18 cellular contexts compared by ENCODE assay signal in the genomic region with DNA sequence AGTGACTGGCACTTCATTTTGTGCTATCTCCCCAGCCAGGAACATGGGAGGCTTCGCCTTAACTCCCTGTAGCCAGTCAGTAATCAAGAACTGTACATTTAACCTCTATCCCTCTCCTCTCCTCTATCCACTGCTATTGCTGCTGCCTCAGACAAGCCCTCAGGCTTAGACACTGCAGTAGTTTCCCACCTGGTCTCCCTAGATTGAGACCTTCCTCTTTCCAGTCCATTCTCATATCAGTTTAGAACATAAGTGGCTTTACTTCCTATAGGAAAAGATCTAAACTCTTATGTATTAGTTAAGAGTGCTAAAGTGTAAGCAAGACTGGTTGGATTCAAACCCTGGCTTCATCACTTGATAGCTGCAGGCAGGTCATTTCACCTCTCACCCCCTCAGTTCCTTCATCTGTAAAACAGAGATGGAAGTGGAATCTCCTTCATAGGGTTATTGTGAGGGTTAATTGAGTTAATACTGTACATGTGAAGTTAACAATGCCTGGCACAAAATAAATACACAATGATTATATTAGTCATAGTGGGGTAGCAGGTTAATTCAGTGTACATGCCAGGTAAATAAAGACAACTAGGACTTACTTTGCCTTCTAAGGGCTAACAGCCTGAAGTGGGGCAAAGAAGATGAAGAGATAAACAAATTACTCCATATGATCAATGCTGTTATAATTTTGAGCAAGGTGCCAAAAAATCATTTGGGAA.
A peak's percentile ranks its signal among the peaks of the same experiment; 100 is the strongest.
DNase-seq lines count a peak whose midpoint lies in the region; ATAC-seq, FAIRE-seq and TF ChIP-seq lines count a peak whose summit lies in the region.
"Had no signal": no experiment of that assay in that cellular context is flagged by ENCODE, and none has a peak within 500 bp of the region (broad histone marks: within the 10 kb centered on the region; RNA-seq: fewer than 3 reads in every experiment).

No MANE protein-coding gene starts in this region.

- H3K27me3 ChIP-seq in H9 (ENCODE audit: insufficient read depth, low read length) (no peaks in the 10 kb centered on the region), K562 (ENCODE audit: control insufficient read depth in 2 of 2, insufficient read depth in 2 of 2, low read length in 2 of 2) (no peaks in the 10 kb centered on the region)
- H3K27me3 ChIP-seq: BLaER1 treated with 17β-estradiol and CSF1 and Interleukin-3, amounts not matched to agents 10 nM and 100 nM had no signal

- no peak overlapping the region for H3K14ac ChIP-seq in H9 (ENCODE audit: insufficient read depth, low read length)

- intact Hi-C loops in K562 (cut with micrococcal nuclease) = no loop called here

- H3K9me3 ChIP-seq in H9 (ENCODE audit: control insufficient read depth, low read depth, low read length) (no peaks in the 10 kb centered on the region), SK-N-MC (ENCODE audit: low read depth, low read length) (no peaks in the 10 kb centered on the region; the same call in 1 of the 2 replicates), K562 (replicated peaks; ENCODE audit: control insufficient read depth, insufficient read depth, low read depth, low read length) (no peaks in the 10 kb centered on the region)
- H3K9me3 ChIP-seq: A549 had no signal

- H3T11ph ChIP-seq in H9 (ENCODE audit: low read length) = no peak overlapping the region

- H3K79me1 ChIP-seq in H9 (ENCODE audit: insufficient read depth, low read depth, low read length, poor library complexity, severe bottlenecking) = peaks cover 2% of the 10 kb centered on the region

- no peak overlapping the region for H4K91ac ChIP-seq in H9 (ENCODE audit: insufficient read length, low read depth, low read length)

- H3K4me3 ChIP-seq in SK-N-MC (no peak overlapping the region), K562 (no peak overlapping the region)
- H3K4me3 ChIP-seq: A549; BLaER1 treated with 17β-estradiol and CSF1 and Interleukin-3, amounts not matched to agents 10 nM and 100 nM had no signal

- H3K56ac ChIP-seq in H9 (ENCODE audit: insufficient read length, low read depth, low read length) = no peak overlapping the region

- TF ChIP-seq CTCF in H9 (conservative IDR thresholded peaks at IDR 0.05) = no peak
- no peak for TF ChIP-seq CTCF in K562 (IDR thresholded peaks at IDR 0.05 in 2 of 3, conservative IDR thresholded peaks at IDR 0.05 in 1 of 3; ENCODE audit: insufficient read depth in 2 of 3, low read depth in 1 of 3, low read length in 3 of 3)

- no peak overlapping the region for H2BK5ac ChIP-seq in H9 (ENCODE audit: insufficient read length, low read length)

- H4K20me1 ChIP-seq in H9 (ENCODE audit: control insufficient read depth, insufficient read depth, insufficient read length) (no peaks in the 10 kb centered on the region), K562 (replicated peaks; ENCODE audit: control insufficient read depth, insufficient read depth, low read length) (no peaks in the 10 kb centered on the region)

- H3K4ac ChIP-seq in H9 (ENCODE audit: low read depth, low read length) = no peak overlapping the region

- H3K36me3 Mint-ChIP-seq in H9 (ENCODE audit: insufficient read depth in 1 of 3, low read depth in 3 of 3) = peaks cover 0 to 5% (median 0%) of the 10 kb centered on the region in 3 experiments; a peak in 2 of 7 replicates

- no peak overlapping the region for H4K8ac ChIP-seq in H9 (replicated peaks; ENCODE audit: insufficient read length, low read depth, low read length)

- H3K9ac ChIP-seq in H9 (ENCODE audit: extremely low read depth, insufficient read length, low read length) (no peak overlapping the region), SK-N-MC (ENCODE audit: insufficient read length) (no peak overlapping the region), K562 (ENCODE audit: insufficient read depth in 1 of 2, low read depth in 2 of 2, low read length in 2 of 2) (no peak overlapping the region)
- H3K9ac ChIP-seq: BLaER1 treated with 17β-estradiol and CSF1 and Interleukin-3, amounts not matched to agents 10 nM and 100 nM had no signal

- no peak overlapping the region for H3K4me2 ChIP-seq in H9 (ENCODE audit: insufficient read depth, insufficient read length, low read length)
- no peak overlapping the region for H3K4me2 ChIP-seq in K562 (ENCODE audit: insufficient read depth, low read length)
- H3K4me2 ChIP-seq: A549; BLaER1 treated with 17β-estradiol and CSF1 and Interleukin-3, amounts not matched to agents 10 nM and 100 nM had no signal

- no TSS peak for BruUV-seq in K562 (replicated peaks; lab: Mats Ljungman, UMichigan)

- in situ Hi-C loops in K562 (cut with MboI) = no loop called here

- H4K5ac ChIP-seq in H9 (ENCODE audit: insufficient read length, low read depth, low read length) = no peak overlapping the region

- H3K23me2 ChIP-seq in H9 (ENCODE audit: insufficient read length, low read depth, low read length, poor library complexity, severe bottlenecking) = no peaks in the 10 kb centered on the region

- H2BK20ac ChIP-seq in H9 (ENCODE audit: low read depth, low read length, poor library complexity, severe bottlenecking) = no peak overlapping the region

- H3K27ac ChIP-seq in H9 (ENCODE audit: insufficient read length, low read depth, low read length) (no peak overlapping the region), SK-N-MC (0 out of 2 replicates have a peak overlapping the region, but pooled peaks have one; percentile 32), K562 (ENCODE audit: extremely low read depth, low read depth, low read length) (no peak overlapping the region)
- H3K27ac ChIP-seq: A549; BLaER1 treated with 17β-estradiol and CSF1 and Interleukin-3, amounts not matched to agents 10 nM and 100 nM; RWPE1 had no signal

- H2BK15ac ChIP-seq in H9 (ENCODE audit: low read depth, low read length) = no peak overlapping the region

- POLR2A ChIA-PET in K562 (lab: Yijun Ruan, JAX) = interaction anchor here (0.6 kb wide), 1 partner anchor 169 kb away, joined by 4 read pairs; no protein-coding TSS in a partner anchor

- H3K4me3 Mint-ChIP-seq in H9 = no peak overlapping the region

- WGBS in H9 (ENCODE audit: extremely low coverage, insufficient read length, low lambda C conversion rate) = no CpG with 5 or more reads among the region's 1 CpG
- WGBS in K562 (ENCODE audit: insufficient coverage, low coverage, missing lambda C conversion rate) = 13% methylated on average over 1 of the region's 1 CpG

- no peaks in the 10 kb centered on the region for H3K9me1 ChIP-seq in K562 (ENCODE audit: control insufficient read depth, insufficient read depth, low read length)

- DNase-seq in H9 (no peak), SK-N-MC (ENCODE audit: low read depth, low spot score) (no peak), K562 (ENCODE audit: extremely low read depth in 1 of 4, low spot score in 3 of 4) (peak in 2 of 4 experiments; percentile 14 to 32), renal cortical epithelial cell (ENCODE audit: low read depth) (peak; percentile 38), DMS 273 treated with DMSO at 0.1 percent for 48 hours (lab: John Stamatoyannopoulos, UW) (no peak)
- DNase-seq: Karpas-422, NCI-H1105, NCI-H1694 treated with DMSO at 0.1 percent for 48 hours, NCI-H2107, NCI-H226, NCI-H524 treated with DMSO at 0.1 percent for 48 hours, SW 1271 had no signal

- H2AK5ac ChIP-seq in H9 (ENCODE audit: insufficient read length, low read length) = no peak overlapping the region

- no peak overlapping the region for H3K23ac ChIP-seq in H9 (ENCODE audit: insufficient read length, low read depth, low read length)

- peak overlapping the region in 2 of 3 experiments; percentile 29 to 77; a peak in 3 of 7 replicates for H3K27ac Mint-ChIP-seq in H9

- H2BK120ac ChIP-seq in H9 (ENCODE audit: low read depth, low read length, poor library complexity, severe bottlenecking) = no peak overlapping the region

- H3K36me3 ChIP-seq in SK-N-MC (ENCODE audit: insufficient read depth, low read length) = no peaks in the 10 kb centered on the region
- no peaks in the 10 kb centered on the region for H3K36me3 ChIP-seq in K562 (ENCODE audit: control insufficient read depth, insufficient read depth, low read length)

- no peak for TF ChIP-seq POLR2A in K562 (conservative IDR thresholded peaks at IDR 0.05)

- H2BK12ac ChIP-seq in H9 (ENCODE audit: insufficient read length, low read depth, low read length) = no peak overlapping the region

- H3K4me1 ChIP-seq in H9 (ENCODE audit: insufficient read depth, low read length) (peaks cover 6% of the 10 kb centered on the region; the same call in 1 of the 2 replicates), K562 (replicated peaks in 1 of 2; ENCODE audit: control insufficient read depth in 2 of 2, insufficient read depth in 2 of 2, low read length in 2 of 2) (peaks cover 3 to 9% of the 10 kb centered on the region in 2 experiments; a peak in 2 of 5 replicates)
- H3K4me1 ChIP-seq: A549 had no signal

- peaks cover 15 to 17% of the 10 kb centered on the region in 2 experiments for H3K4me1 Mint-ChIP-seq in H9

- ATAC-seq in K562 (peak; percentile 78), GM19035 (IDR thresholded peaks at IDR 0.05; ENCODE audit: unreplicated experiment) (no peak), HG02870 (IDR thresholded peaks at IDR 0.05; ENCODE audit: unreplicated experiment) (no peak)
- ATAC-seq: HCT116 had no signal

- no peak overlapping the region for H2AFZ ChIP-seq in H9 (ENCODE audit: low read length)
- no peak overlapping the region for H2AFZ ChIP-seq in K562 (ENCODE audit: low read depth, low read length)

- TF ChIP-seq EP300 in K562 (IDR thresholded peaks at IDR 0.05; ENCODE audit: low read length) = no peak

- H3K27me3 Mint-ChIP-seq in H9 (ENCODE audit: low read depth) = no peaks in the 10 kb centered on the region

- H3K18ac ChIP-seq in H9 (ENCODE audit: insufficient read length, low read depth, low read length) = no peak overlapping the region

- FAIRE-seq in K562 (lab: Jason Lieb, UNC) = no peak
- FAIRE-seq: A549 had no signal

- CTCF ChIA-PET in K562 (lab: Yijun Ruan, JAX; ENCODE audit: low intra/inter-chr PET ratio) = no interaction called here

- H3K79me2 ChIP-seq in H9 (ENCODE audit: insufficient read depth, low read length) (no peaks in the 10 kb centered on the region), K562 (ENCODE audit: control insufficient read depth, insufficient read depth, low read length) (no peaks in the 10 kb centered on the region)

- TF ChIP-seq RAD21 in K562 (CRISPR knock-in tag; conservative IDR thresholded peaks at IDR 0.05 in 1 of 2, IDR thresholded peaks at IDR 0.05 in 1 of 2) = no peak

- no peaks in the 10 kb centered on the region; a peak in 1 of 5 replicates for H3K9me3 Mint-ChIP-seq in H9

TF ChIP-seq in K562, 482 proteins besides CTCF, POLR2A, EP300 and RAD21 (continues in another document):
- TF ChIP-seq, protein P1, sequence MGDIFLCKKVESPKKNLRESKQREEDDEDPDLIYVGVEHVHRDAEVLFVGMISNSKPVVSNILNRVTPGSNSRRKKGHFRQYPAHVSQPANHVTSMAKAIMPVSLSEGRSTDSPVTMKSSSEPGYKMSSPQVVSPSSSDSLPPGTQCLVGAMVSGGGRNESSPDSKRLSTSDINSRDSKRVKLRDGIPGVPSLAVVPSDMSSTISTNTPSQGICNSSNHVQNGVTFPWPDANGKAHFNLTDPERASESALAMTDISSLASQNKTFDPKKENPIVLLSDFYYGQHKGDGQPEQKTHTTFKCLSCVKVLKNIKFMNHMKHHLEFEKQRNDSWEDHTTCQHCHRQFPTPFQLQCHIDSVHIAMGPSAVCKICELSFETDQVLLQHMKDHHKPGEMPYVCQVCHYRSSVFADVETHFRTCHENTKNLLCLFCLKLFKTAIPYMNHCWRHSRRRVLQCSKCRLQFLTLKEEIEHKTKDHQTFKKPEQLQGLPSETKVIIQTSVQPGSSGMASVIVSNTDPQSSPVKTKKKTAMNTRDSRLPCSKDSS (IDR thresholded peaks at IDR 0.05; ENCODE audit: low read depth, partially characterized antibody) = no peak
